In genomic region chr13:44273216-44273615, GRCh38 we compare ENCODE assay signal across 1 cellular context.
TF ChIP-seq lines count a peak whose summit lies in the region.

No MANE protein-coding gene starts in this region.

TF ChIP-seq in IMR-90, 13 proteins besides CTCF, POLR2A, EP300 and RAD21:
- TF ChIP-seq USF2 (IDR thresholded peaks at IDR 0.05; ENCODE audit: low read depth, low read length): no peak
- TF ChIP-seq RCOR1 (IDR thresholded peaks at IDR 0.05; ENCODE audit: insufficient replicate concordance, low read length): no peak
- no peak for TF ChIP-seq MXI1 (IDR thresholded peaks at IDR 0.05; ENCODE audit: borderline replicate concordance, low read depth, low read length)
- TF ChIP-seq RFX5 (IDR thresholded peaks at IDR 0.05; ENCODE audit: low read depth, low read length): no peak
- TF ChIP-seq FOS (IDR thresholded peaks at IDR 0.05; ENCODE audit: low read depth, low read length): no peak
- TF ChIP-seq, protein P1, sequence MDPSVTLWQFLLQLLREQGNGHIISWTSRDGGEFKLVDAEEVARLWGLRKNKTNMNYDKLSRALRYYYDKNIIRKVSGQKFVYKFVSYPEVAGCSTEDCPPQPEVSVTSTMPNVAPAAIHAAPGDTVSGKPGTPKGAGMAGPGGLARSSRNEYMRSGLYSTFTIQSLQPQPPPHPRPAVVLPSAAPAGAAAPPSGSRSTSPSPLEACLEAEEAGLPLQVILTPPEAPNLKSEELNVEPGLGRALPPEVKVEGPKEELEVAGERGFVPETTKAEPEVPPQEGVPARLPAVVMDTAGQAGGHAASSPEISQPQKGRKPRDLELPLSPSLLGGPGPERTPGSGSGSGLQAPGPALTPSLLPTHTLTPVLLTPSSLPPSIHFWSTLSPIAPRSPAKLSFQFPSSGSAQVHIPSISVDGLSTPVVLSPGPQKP (IDR thresholded peaks at IDR 0.05; ENCODE audit: borderline replicate concordance, low read depth, low read length): no peak
